ENCODE assay signal across 8 cellular contexts in genomic region chr7:101216860-101217387, GRCh38. TPM values are rescaled to one million over a fixed set of nuclear protein-coding genes. Genes with fewer than 3 reads are reported as not detected.
DNase-seq lines count a peak whose midpoint lies in the region; ATAC-seq and TF ChIP-seq lines count a peak whose summit lies in the region.

No MANE protein-coding gene starts in this region.

- DNase-seq in AG04449 (ENCODE audit: low read depth, low spot score) = no peak
- DNase-seq in adrenal gland = peak in 1 of 7 donors; percentile 38
- DNase-seq in superior temporal gyrus (ENCODE audit: extremely low spot score) = peak; percentile 15
- DNase-seq in NCI-H510A (lab: John Stamatoyannopoulos, UW) = no peak
- no peak for DNase-seq in activated effector memory CD4-positive, alpha-beta T cell treated with anti-CD3 and anti-CD28 coated beads, Interleukin-2, amount 50 U/mL, for 16 hours

- 0 to 10% (median 1%) methylated on average over 6 to 34 of the region's 34 CpGs for WGBS in adrenal gland, 4 donors

- no peaks in the 10 kb centered on the region for H3K27me3 ChIP-seq in adrenal gland
- H3K27me3 ChIP-seq in layer of hippocampus (ENCODE audit: control insufficient read depth, insufficient read depth, low read length) = no peaks in the 10 kb centered on the region

- H3K9me3 ChIP-seq in adrenal gland (replicated peaks in 1 of 3) = no peaks in the 10 kb centered on the region

- POLR2A ChIA-PET in AG04449 (lab: Yijun Ruan, JAX) = interaction anchor here (0.7 to 2.3 kb wide), 10 partner anchors 8 to 90 kb away, joined by 3 to 14 read pairs (median 6); partner anchors contain the start of genes FIS1, SERPINE1 and VGF

- intact Hi-C loops in adrenal gland (cut with DNase I) = no loop called here

- H3K4me1 ChIP-seq in adrenal gland (replicated peaks in 1 of 2) = peaks cover 3 to 36% of the 10 kb centered on the region in 2 donors

- H3K36me3 ChIP-seq in adrenal gland (replicated peaks in 1 of 2) = peaks cover 0 to 28% of the 10 kb centered on the region in 2 donors

- TF ChIP-seq POLR2A in adrenal gland (IDR thresholded peaks at IDR 0.05) = no peak

- TF ChIP-seq CTCF in AG04449 (IDR thresholded peaks at IDR 0.05; ENCODE audit: insufficient read depth, low read length, missing control alignments) (peak; percentile 15), adrenal gland (IDR thresholded peaks at IDR 0.05) (no peak)

- CTCF ChIA-PET in AG04449 (lab: Yijun Ruan, JAX) = interaction anchor here (0.7 to 9.8 kb wide), 16 partner anchors 8 to 76 kb away, joined by 3 to 105 read pairs (median 6); partner anchors contain the start of gene FIS1

- H3K4me3 ChIP-seq in AG04449 (ENCODE audit: low read depth, low read length) (peak overlapping the region; percentile 91), adrenal gland (peak overlapping the region; percentile 32 to 85 (median 72))

- peak; percentile 12 for ATAC-seq in GM19043 (IDR thresholded peaks at IDR 0.05; ENCODE audit: low read depth, unreplicated experiment)
- peak; percentile 13 for ATAC-seq in HG03457 (IDR thresholded peaks at IDR 0.05; ENCODE audit: unreplicated experiment)

- H3K27ac ChIP-seq in adrenal gland = peak overlapping the region in 3 of 5 donors; percentile 79 to 89 (median 84)
- peak overlapping the region; percentile 98 for H3K27ac ChIP-seq in layer of hippocampus (ENCODE audit: low read depth, low read length)

RNA-seq across cellular contexts. Expression of gene PLOD3, which starts 0.5 kb away (rescaled TPM):
- total RNA-seq in adrenal gland = 10 to 100 TPM; 29.1 to 62.2 (median 51.4) TPM
- polyA plus RNA-seq in adrenal gland = 10 to 100 TPM; 35.4 to 59.8 (median 54.4) TPM

RNA-seq across cellular contexts. Expression of gene ZNHIT1, which starts 1.0 kb away (rescaled TPM):
- 100 to 1,000 TPM in 3 of 8 donors, 10 to 100 TPM in 5; 69.0 to 133 (median 92.2) TPM for total RNA-seq in adrenal gland
- 100 to 1,000 TPM in 2 of 3 donors, 10 to 100 TPM in 1; 34.7 to 228 (median 177) TPM for polyA plus RNA-seq in adrenal gland

RNA-seq across cellular contexts. Expression of gene MOGAT3, which starts 16.1 kb away (rescaled TPM):
- total RNA-seq in adrenal gland = not detected
- not detected for polyA plus RNA-seq in adrenal gland

RNA-seq across cellular contexts. Expression of gene CLDN15, which starts 20.7 kb away (rescaled TPM):
- total RNA-seq in adrenal gland = 1 to 10 TPM; 2.0 to 7.8 (median 3.5) TPM
- 10 to 100 TPM in 1 of 3 donors, 1 to 10 TPM in 1, under 1 TPM in 1; 0.70 to 10.9 (median 6.5) TPM for polyA plus RNA-seq in adrenal gland

RNA-seq across cellular contexts. Expression of gene FIS1, which starts 28.0 kb away (rescaled TPM):
- 100 to 1,000 TPM; 216 to 439 (median 286) TPM for total RNA-seq in adrenal gland
- 100 to 1,000 TPM; 158 to 230 (median 168) TPM for polyA plus RNA-seq in adrenal gland
